Comparison of ENCODE assay signal across 22 cellular contexts in genomic region chr3:101845405-101845804, GRCh38.
"Had no signal": no experiment of that assay in that cellular context is flagged by ENCODE, and none has a peak within 500 bp of the region (broad histone marks: within the 10 kb centered on the region; RNA-seq: fewer than 3 reads in every experiment).

No MANE protein-coding gene starts in this region.

- H3K9ac ChIP-seq: KMS-11, SK-N-SH had no signal

- H3K9me3 ChIP-seq: SK-N-SH had no signal

- DNase-seq: Kasumi-1, MV-4-11, NCI-H1048, NCI-H1105, NCI-H1417, NCI-H1436 treated with DMSO at 0.1 percent for 48 hours, NCI-H1694, NCI-H187 treated with DMSO at 0.1 percent for 48 hours, NCI-H2081, NCI-H2107, NCI-H226, NCI-H446, NCI-H510A, NCI-H524 treated with DMSO at 0.1 percent for 48 hours, NCI-H69, NCI-H774, SHP77, SK-N-SH had no signal

- H3K27ac ChIP-seq: KMS-11, RWPE1 had no signal

- H3K4me2 ChIP-seq: KMS-11, SK-N-SH had no signal

- ATAC-seq: K562 had no signal

- FAIRE-seq: HTR-8/SVneo, K562 had no signal

- H3K4me3 ChIP-seq: K562 had no signal
